ENCODE assay signal across 10 cellular contexts in the genomic region with DNA sequence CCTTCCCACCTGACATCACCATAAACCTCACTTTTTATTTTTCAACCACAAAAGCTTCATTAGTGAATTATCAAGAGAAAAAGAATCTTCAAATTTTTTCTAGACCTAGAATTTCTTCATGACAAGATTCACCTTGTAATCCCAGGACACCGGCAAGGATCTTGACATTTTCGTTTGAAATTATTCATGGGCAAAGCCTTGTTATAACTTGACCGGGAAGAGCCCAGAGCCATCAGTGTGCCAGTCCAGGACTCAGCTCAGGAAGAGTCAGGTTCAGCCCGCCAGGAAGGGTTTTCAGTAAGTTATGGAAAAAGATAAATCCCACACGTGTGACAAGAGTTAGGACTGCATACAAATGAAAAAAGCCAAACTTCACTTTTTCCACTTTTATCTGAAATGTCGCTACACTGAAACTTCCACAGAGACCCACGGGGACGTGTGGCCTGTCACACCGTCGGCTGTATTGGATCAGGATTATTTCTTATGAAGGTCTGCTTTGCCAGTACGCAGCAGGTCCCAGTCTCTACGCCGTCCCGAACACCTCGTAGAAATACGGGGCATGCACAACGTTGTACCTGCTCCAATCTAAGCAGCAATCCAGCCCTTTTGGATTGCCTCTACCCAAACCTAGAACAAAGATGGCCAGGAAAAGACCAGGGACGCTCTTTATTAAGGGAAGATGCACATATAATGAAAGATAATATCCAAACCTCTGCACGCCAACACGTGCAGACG. TPM values are rescaled to one million over a fixed set of nuclear protein-coding genes. Genes with fewer than 3 reads are reported as not detected.
A peak's percentile ranks its signal among the peaks of the same experiment; 100 is the strongest.
DNase-seq lines count a peak whose midpoint lies in the region; ATAC-seq, FAIRE-seq and TF ChIP-seq lines count a peak whose summit lies in the region.
"Had no signal": no experiment of that assay in that cellular context is flagged by ENCODE, and none has a peak within 500 bp of the region (broad histone marks: within the 10 kb centered on the region; RNA-seq: fewer than 3 reads in every experiment).

No MANE protein-coding gene starts in this region.

- H2AFZ ChIP-seq in mesenchymal stem cell (ENCODE audit: low read depth, low read length): no peak overlapping the region

- no peaks in the 10 kb centered on the region for H3K36me3 Mint-ChIP-seq in activated naive CD4-positive, alpha-beta T cell treated with anti-CD3 and anti-CD28 coated beads for 36 hours (ENCODE audit: low read depth)

- H3K27ac ChIP-seq in mesenchymal stem cell (ENCODE audit: low read length, poor library complexity, severe bottlenecking) (peak overlapping the region; percentile 19), upper lobe of left lung (peak overlapping the region; percentile 85 to 96 (median 90))

- H3K18ac ChIP-seq in mesenchymal stem cell (ENCODE audit: low read depth in 1 of 2, low read length in 2 of 2): peak overlapping the region; percentile 96 to 97

- peak overlapping the region; percentile 72 for H3K4me3 Mint-ChIP-seq in activated naive CD4-positive, alpha-beta T cell treated with anti-CD3 and anti-CD28 coated beads for 36 hours

- CTCF ChIA-PET in activated naive CD4-positive, alpha-beta T cell treated with anti-CD3 and anti-CD28 coated beads for 36 hours (lab: Charles Lee): interaction anchor here (0.7 to 1.8 kb wide), 4 partner anchors 12 to 264 kb away, joined by 3 to 4 read pairs (median 3); no protein-coding TSS in a partner anchor

- DNase-seq in activated naive CD4-positive, alpha-beta T cell treated with anti-CD3 and anti-CD28 coated beads for 36 hours: no peak
- DNase-seq in activated naive CD4-positive, alpha-beta T cell treated with Interleukin-2 at 50 U/mL for 16 hours: no peak
- DNase-seq in bronchial epithelial cell (ENCODE audit: low read depth) (no peak), mesenchymal stem cell (no peak), upper lobe of left lung (no peak), superior temporal gyrus (ENCODE audit: extremely low spot score) (no peak)
- DNase-seq: foreskin melanocyte, NCI-H1694 had no signal

- H2BK12ac ChIP-seq in mesenchymal stem cell (ENCODE audit: low read length in 2 of 2): no peak overlapping the region

- TF ChIP-seq EP300 in upper lobe of left lung (IDR thresholded peaks at IDR 0.05): no peak

- no peak overlapping the region for H2BK15ac ChIP-seq in mesenchymal stem cell (ENCODE audit: low read depth, poor library complexity, severe bottlenecking)

- H3K4me3 ChIP-seq in bronchial epithelial cell (ENCODE audit: low read depth, low read length): peak overlapping the region; percentile 72
- H3K4me3 ChIP-seq in mesenchymal stem cell (ENCODE audit: insufficient read depth in 1 of 2, low read depth in 1 of 2, low read length in 2 of 2): peak overlapping the region; percentile 83 to 90
- H3K4me3 ChIP-seq in upper lobe of left lung: peak overlapping the region; percentile 63 to 86 (median 80)

- H4K8ac ChIP-seq in mesenchymal stem cell (ENCODE audit: low read length): no peak overlapping the region

- no peak overlapping the region for H2BK120ac ChIP-seq in mesenchymal stem cell (ENCODE audit: low read depth, low read length)

- H3K4me1 Mint-ChIP-seq in activated naive CD4-positive, alpha-beta T cell treated with anti-CD3 and anti-CD28 coated beads for 36 hours (ENCODE audit: low read depth): peaks cover 14% of the 10 kb centered on the region

- no peak overlapping the region for H4K91ac ChIP-seq in mesenchymal stem cell (ENCODE audit: low read length)

- H3K9me3 Mint-ChIP-seq in activated naive CD4-positive, alpha-beta T cell treated with anti-CD3 and anti-CD28 coated beads for 36 hours: no peaks in the 10 kb centered on the region

- peaks cover 3% of the 10 kb centered on the region for H3K79me1 ChIP-seq in mesenchymal stem cell (replicated peaks; ENCODE audit: low read length, poor library complexity, severe bottlenecking)

- H3K4me1 ChIP-seq in mesenchymal stem cell (ENCODE audit: control insufficient read depth, insufficient read depth, low read depth, low read length) (peaks cover 15% of the 10 kb centered on the region), upper lobe of left lung (peaks cover 6 to 27% (median 19%) of the 10 kb centered on the region in 4 donors)

- WGBS in mesenchymal stem cell: 10% methylated on average over 20 of the region's 21 CpGs
- 43 to 51% methylated on average over 21 of the region's 21 CpGs for WGBS in upper lobe of left lung, 2 donors

- no peak for ATAC-seq in upper lobe of left lung (ENCODE audit: low FRiP score in 2 of 2)
- ATAC-seq in HG02763 (IDR thresholded peaks at IDR 0.05; ENCODE audit: unreplicated experiment): no peak
- ATAC-seq in GM18520 (IDR thresholded peaks at IDR 0.05; ENCODE audit: unreplicated experiment): no peak

- H3K14ac ChIP-seq in mesenchymal stem cell (ENCODE audit: low read length in 2 of 2): peak overlapping the region in 1 of 2 experiments; percentile 93

- intact Hi-C loops in activated naive CD4-positive, alpha-beta T cell treated with anti-CD3 and anti-CD28 coated beads for 36 hours (cut with micrococcal nuclease): loop anchor here (2.0 to 10.0 kb wide), 3 partner anchors 386 to 846 kb away; partner anchors contain the start of genes ALG14 and CNN3

- H3K27me3 ChIP-seq in bronchial epithelial cell (ENCODE audit: control insufficient read depth, insufficient read depth, low read length) (no peaks in the 10 kb centered on the region), mesenchymal stem cell (ENCODE audit: control insufficient read depth in 1 of 2, insufficient read depth in 1 of 2, low read length in 2 of 2) (no peaks in the 10 kb centered on the region), upper lobe of left lung (no peaks in the 10 kb centered on the region)

- H3K4ac ChIP-seq in mesenchymal stem cell (ENCODE audit: low read depth in 1 of 2, low read length in 2 of 2): peak overlapping the region; percentile 59 to 92

- no peak overlapping the region for H2AK5ac ChIP-seq in mesenchymal stem cell (ENCODE audit: low read length, severe bottlenecking)

- H3K9me3 ChIP-seq in mesenchymal stem cell (ENCODE audit: control insufficient read depth, low read length) (no peaks in the 10 kb centered on the region), upper lobe of left lung (no peaks in the 10 kb centered on the region)

- no peak for FAIRE-seq in bronchial epithelial cell (lab: Jason Lieb, UNC)

- no peak for TF ChIP-seq CTCF in bronchial epithelial cell (IDR thresholded peaks at IDR 0.05; ENCODE audit: insufficient read depth, low read length, severe bottlenecking)
- TF ChIP-seq CTCF in upper lobe of left lung (IDR thresholded peaks at IDR 0.05): no peak

- peak overlapping the region; percentile 92 for H3K4me2 ChIP-seq in mesenchymal stem cell (ENCODE audit: low read length, poor library complexity, severe bottlenecking)

- H3K36me3 ChIP-seq in bronchial epithelial cell (ENCODE audit: control insufficient read depth, insufficient read depth, low read length) (peaks cover 18% of the 10 kb centered on the region), mesenchymal stem cell (ENCODE audit: control insufficient read depth in 1 of 2, insufficient read depth in 2 of 2, low read depth in 1 of 2, low read length in 2 of 2) (peaks cover 3 to 5% of the 10 kb centered on the region in 2 experiments), upper lobe of left lung (peaks cover 0 to 3% (median 0%) of the 10 kb centered on the region in 4 donors)

- H3K23ac ChIP-seq in mesenchymal stem cell (ENCODE audit: low read length in 2 of 2): no peak overlapping the region

- no peak overlapping the region for H3K27ac Mint-ChIP-seq in activated naive CD4-positive, alpha-beta T cell treated with anti-CD3 and anti-CD28 coated beads for 36 hours

- peak overlapping the region; percentile 83 for H3K9ac ChIP-seq in mesenchymal stem cell (ENCODE audit: low read length)

- TF ChIP-seq POLR2A in upper lobe of left lung (IDR thresholded peaks at IDR 0.05): no peak

- H3K27me3 Mint-ChIP-seq in activated naive CD4-positive, alpha-beta T cell treated with anti-CD3 and anti-CD28 coated beads for 36 hours (ENCODE audit: low read depth): peaks cover 64% of the 10 kb centered on the region

- H2BK5ac ChIP-seq in mesenchymal stem cell (ENCODE audit: low read depth, low read length, poor library complexity, severe bottlenecking): no peak overlapping the region

RNA-seq across cellular contexts. Expression of gene F3, which starts 1.0 kb away (rescaled TPM):
- under 1 TPM in 1 of 2 experiments, not detected in 1; 0.10 TPM for total RNA-seq in activated naive CD4-positive, alpha-beta T cell treated with anti-CD3 and anti-CD28 coated beads for 36 hours
- 326 and 618 TPM in 2 replicates for total RNA-seq in bronchial epithelial cell
- polyA plus RNA-seq in mesenchymal stem cell (2013, experiment 1 of 2): 511 TPM
- 536 TPM for polyA plus RNA-seq in mesenchymal stem cell (2013, experiment 2 of 2)
- total RNA-seq in upper lobe of left lung: 100 to 1,000 TPM in 2 of 6 donors, 10 to 100 TPM in 4; 52.4 to 210 (median 80.9) TPM

Comparison
In these comparisons a context has a peak if more than half of its experiments do, and no peak if none do; other contexts are left out.
1. RNA of gene F3, which starts 1.0 kb away (total RNA-seq): 326 to 618 TPM in bronchial epithelial cell and 52.4 to 210 TPM in upper lobe of left lung; 0.10 TPM in activated naive CD4-positive, alpha-beta T cell treated with anti-CD3 and anti-CD28 coated beads for 36 hours; every median in the first group is over 10 times any median in the second.
2. Peak in every context shown above with its lines, with median percentiles within 50 percentile points of each other: H3K4me3 ChIP-seq.